1 cellular context compared by ENCODE assay signal in genomic region chr20:3811421-3812258, GRCh38.
A peak's percentile ranks its signal among the peaks of the same experiment; 100 is the strongest.
TF ChIP-seq lines count a peak whose summit lies in the region.

No MANE protein-coding gene starts in this region.

TF ChIP-seq in K562, 482 proteins besides CTCF, POLR2A, EP300 and RAD21 (continued from another document):
- TF ChIP-seq DEAF1 (CRISPR knock-in tag; IDR thresholded peaks at IDR 0.05) (no peak), C11orf30 (IDR thresholded peaks at IDR 0.05; ENCODE audit: low read depth) (no peak), DACH1 (IDR thresholded peaks at IDR 0.05; ENCODE audit: partially characterized antibody) (no peak), ELF4 (CRISPR knock-in tag; IDR thresholded peaks at IDR 0.05) (no peak), ZNF436 (CRISPR knock-in tag; IDR thresholded peaks at IDR 0.05) (no peak), ZNF133 (CRISPR knock-in tag; IDR thresholded peaks at IDR 0.05) (no peak), JUNB (CRISPR knock-in tag; conservative IDR thresholded peaks at IDR 0.05) (no peak), ZNF511 (CRISPR knock-in tag; IDR thresholded peaks at IDR 0.05) (0 out of 2 replicates have a peak, but pooled peaks have one; percentile 29), RBM34 (IDR thresholded peaks at IDR 0.05; ENCODE audit: borderline replicate concordance, insufficient read depth, low read length) (no peak), TOE1 (IDR thresholded peaks at IDR 0.05; ENCODE audit: borderline replicate concordance) (0 out of 2 replicates have a peak, but pooled peaks have one; percentile 28), TOE1 (CRISPR knock-in tag; IDR thresholded peaks at IDR 0.05; ENCODE audit: borderline replicate concordance, low read depth) (no peak), E2F6 (IDR thresholded peaks at IDR 0.05; ENCODE audit: borderline replicate concordance in 1 of 2, extremely low read depth in 1 of 2, insufficient read depth in 1 of 2, insufficient read length in 1 of 2, low read depth in 1 of 2, low read length in 1 of 2, poor library complexity in 1 of 2, severe bottlenecking in 1 of 2) (peak; percentile 49 to 75), GABPB1 (CRISPR knock-in tag; IDR thresholded peaks at IDR 0.05) (peak; percentile 36; the same call in 1 of the 2 replicates), HIVEP1 (CRISPR knock-in tag; IDR thresholded peaks at IDR 0.05) (no peak), BRD9 (IDR thresholded peaks at IDR 0.05; ENCODE audit: low read depth, partially characterized antibody) (no peak), TCF7L2 (IDR thresholded peaks at IDR 0.05; ENCODE audit: low read depth, low read length) (no peak), SRSF9 (IDR thresholded peaks at IDR 0.05; ENCODE audit: borderline replicate concordance, low read depth, low read length) (no peak), HEY1 (CRISPR knock-in tag; IDR thresholded peaks at IDR 0.05; ENCODE audit: borderline replicate concordance) (no peak), KDM1A (IDR thresholded peaks at IDR 0.05) (peak in 1 of 2 experiments; percentile 5; a peak in 1 of 4 replicates), SMARCA4 (IDR thresholded peaks at IDR 0.05) (0 out of 2 replicates have a peak, but pooled peaks have one; percentile 25), GMEB1 (CRISPR knock-in tag; IDR thresholded peaks at IDR 0.05) (no peak), VEZF1 (CRISPR knock-in tag; IDR thresholded peaks at IDR 0.05) (peak; percentile 86), NCOR1 (IDR thresholded peaks at IDR 0.05) (no peak), EGR1 (conservative IDR thresholded peaks at IDR 0.05) (no peak), POLR2AphosphoS2 (IDR thresholded peaks at IDR 0.05; ENCODE audit: low read length) (no peak), TAL1 (IDR thresholded peaks at IDR 0.05) (no peak), ATF1 (CRISPR knock-in tag; IDR thresholded peaks at IDR 0.05) (no peak), ATF1 (tag; IDR thresholded peaks at IDR 0.05) (no peak), RAD51 (IDR thresholded peaks at IDR 0.05; ENCODE audit: borderline replicate concordance, low read depth) (0 out of 2 replicates have a peak, but pooled peaks have one; percentile 30), HINFP (tag; conservative IDR thresholded peaks at IDR 0.05; ENCODE audit: low read depth) (no peak), SMC3 (conservative IDR thresholded peaks at IDR 0.05; ENCODE audit: insufficient read depth, low read depth, low read length) (no peak), ELF1 (tag; IDR thresholded peaks at IDR 0.05) (no peak), USF1 (CRISPR knock-in tag; IDR thresholded peaks at IDR 0.05) (peak; percentile 70; the same call in 1 of the 2 replicates), NR1H2 (CRISPR knock-in tag; IDR thresholded peaks at IDR 0.05) (no peak), SNAPC5 (CRISPR knock-in tag; IDR thresholded peaks at IDR 0.05) (no peak), POLR2H (tag; IDR thresholded peaks at IDR 0.05; ENCODE audit: low read depth) (no peak)
